ENCODE assay signal across 9 cellular contexts in the genomic region with DNA sequence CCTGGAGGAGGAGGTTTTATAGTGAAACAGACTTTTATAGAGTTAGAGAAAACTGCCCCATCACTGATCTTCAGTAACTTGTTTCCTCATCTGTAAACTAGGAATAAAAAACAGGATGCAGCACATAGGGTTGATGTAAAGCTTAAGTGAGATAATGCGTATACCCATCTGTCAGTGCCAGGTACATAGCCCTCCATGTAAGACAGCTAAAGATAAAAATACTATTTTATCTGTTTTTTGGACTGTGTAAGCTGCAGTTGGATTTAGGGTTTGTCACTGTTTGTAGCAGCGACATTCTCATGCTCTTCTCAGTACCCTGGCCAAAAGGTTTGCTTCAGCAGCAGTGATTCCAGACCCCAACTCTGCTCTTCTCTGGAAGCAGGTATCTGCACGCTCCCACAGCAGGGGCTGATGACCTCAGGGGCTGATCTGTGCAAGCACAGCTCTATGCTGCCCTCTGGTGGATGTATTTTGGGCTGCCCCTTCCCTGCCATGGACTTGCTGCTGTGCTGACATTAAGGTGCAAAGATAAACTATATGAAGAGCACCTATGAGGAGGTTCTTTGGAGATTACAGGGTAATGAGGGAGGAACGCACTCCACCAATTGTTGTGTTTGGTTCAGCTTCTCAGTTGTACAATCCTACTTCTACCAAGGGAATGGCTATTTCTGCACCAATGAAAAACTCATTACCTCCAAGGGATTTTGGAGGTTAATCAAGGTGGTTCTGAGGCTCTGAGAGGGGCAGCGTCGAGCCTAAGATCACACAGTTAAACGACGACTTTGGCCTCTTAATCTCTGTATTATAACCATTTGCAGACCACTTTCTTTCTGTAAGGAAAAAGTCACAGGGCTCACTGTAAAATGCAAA. TPM values are rescaled to one million over a fixed set of nuclear protein-coding genes. Genes with fewer than 3 reads are reported as not detected.
DNase-seq lines count a peak whose midpoint lies in the region; ATAC-seq, FAIRE-seq and TF ChIP-seq lines count a peak whose summit lies in the region.
"Had no signal": no experiment of that assay in that cellular context is flagged by ENCODE, and none has a peak within 500 bp of the region (broad histone marks: within the 10 kb centered on the region; RNA-seq: fewer than 3 reads in every experiment).

No MANE protein-coding gene starts in this region.

- H2BK12ac ChIP-seq in H9 (ENCODE audit: insufficient read length, low read depth, low read length) = no peak overlapping the region

- no peaks in the 10 kb centered on the region for H3K27me3 ChIP-seq in H9 (ENCODE audit: insufficient read depth, low read length)
- no peaks in the 10 kb centered on the region for H3K27me3 ChIP-seq in MM.1S (replicated peaks; ENCODE audit: insufficient read depth, low read length)

- H3K18ac ChIP-seq in H9 (ENCODE audit: insufficient read length, low read depth, low read length) = no peak overlapping the region

- H3K27me3 Mint-ChIP-seq in H9 (ENCODE audit: low read depth) = no peaks in the 10 kb centered on the region
- H3K27me3 Mint-ChIP-seq in activated naive CD4-positive, alpha-beta T cell treated with anti-CD3 and anti-CD28 coated beads, Interleukin-2, amount 10 ng/mL, durations not matched to agents 7 days and 5 days = no peaks in the 10 kb centered on the region

- no peak overlapping the region for H3K14ac ChIP-seq in H9 (ENCODE audit: insufficient read depth, low read length)

- no peak overlapping the region for H4K8ac ChIP-seq in H9 (replicated peaks; ENCODE audit: insufficient read length, low read depth, low read length)

- no peak overlapping the region for H4K91ac ChIP-seq in H9 (ENCODE audit: insufficient read length, low read depth, low read length)

- H3K79me2 ChIP-seq in H9 (ENCODE audit: insufficient read depth, low read length) (no peaks in the 10 kb centered on the region), MM.1S (ENCODE audit: low read length) (no peaks in the 10 kb centered on the region)

- intact Hi-C loops in Right ventricle myocardium inferior (cut with DNase I) = loop anchor here (2.0 to 10.0 kb wide), 6 partner anchors 120 to 903 kb away; no protein-coding TSS in a partner anchor
- intact Hi-C loops in posterior vena cava (cut with DNase I) = loop anchor here in 1 of 2 donors (5.0 to 10.0 kb wide), 3 partner anchors 420 to 903 kb away; partner anchors contain the start of gene NR3C1

- H2AK5ac ChIP-seq in H9 (ENCODE audit: insufficient read length, low read length) = no peak overlapping the region

- H2AFZ ChIP-seq in H9 (ENCODE audit: low read length) (no peak overlapping the region), MM.1S (ENCODE audit: low read length) (0 out of 2 replicates have a peak overlapping the region, but pooled peaks have one; percentile 9)

- H3K9me3 ChIP-seq in H9 (ENCODE audit: control insufficient read depth, low read depth, low read length) = no peaks in the 10 kb centered on the region
- no peaks in the 10 kb centered on the region for H3K9me3 ChIP-seq in MM.1S (replicated peaks; ENCODE audit: insufficient read depth, low read length)

- no peak overlapping the region for H3K4me3 ChIP-seq in MM.1S (ENCODE audit: low read length)

- no peaks in the 10 kb centered on the region for H3K36me3 ChIP-seq in MM.1S (replicated peaks; ENCODE audit: insufficient read depth, low read length)

- 0 out of 4 replicates have a peak, but pooled peaks cover 0 to 3% of the 10 kb centered on the region in 2 experiments for H3K4me1 Mint-ChIP-seq in H9
- peaks cover 21% of the 10 kb centered on the region for H3K4me1 Mint-ChIP-seq in activated naive CD4-positive, alpha-beta T cell treated with anti-CD3 and anti-CD28 coated beads, Interleukin-2, amount 10 ng/mL, durations not matched to agents 7 days and 5 days

- H2BK120ac ChIP-seq in H9 (ENCODE audit: low read depth, low read length, poor library complexity, severe bottlenecking) = no peak overlapping the region

- H3K56ac ChIP-seq in H9 (ENCODE audit: insufficient read length, low read depth, low read length) = no peak overlapping the region

- H3K9me3 Mint-ChIP-seq in H9 = no peaks in the 10 kb centered on the region
- no peaks in the 10 kb centered on the region for H3K9me3 Mint-ChIP-seq in activated naive CD4-positive, alpha-beta T cell treated with anti-CD3 and anti-CD28 coated beads, Interleukin-2, amount 10 ng/mL, durations not matched to agents 7 days and 5 days

- H3K4me1 ChIP-seq in H9 (ENCODE audit: insufficient read depth, low read length) (no peaks in the 10 kb centered on the region; the same call in 1 of the 2 replicates), MM.1S (ENCODE audit: low read length) (peaks cover 42% of the 10 kb centered on the region)

- TF ChIP-seq CTCF in H9 (conservative IDR thresholded peaks at IDR 0.05) (peak; percentile 97), MM.1S (IDR thresholded peaks at IDR 0.05; ENCODE audit: low read length) (peak; percentile 97)

- WGBS in H9 (ENCODE audit: extremely low coverage, insufficient read length, low lambda C conversion rate) = no CpG with 5 or more reads among the region's 8 CpGs

- no peaks in the 10 kb centered on the region for H3K36me3 Mint-ChIP-seq in H9 (ENCODE audit: insufficient read depth in 1 of 3, low read depth in 3 of 3)
- H3K36me3 Mint-ChIP-seq in activated naive CD4-positive, alpha-beta T cell treated with anti-CD3 and anti-CD28 coated beads, Interleukin-2, amount 10 ng/mL, durations not matched to agents 7 days and 5 days = no peaks in the 10 kb centered on the region

- peak; percentile 77 for FAIRE-seq in urothelium cell line (lab: Jason Lieb, UNC)

- H3K27ac ChIP-seq in H9 (ENCODE audit: insufficient read length, low read depth, low read length) (no peak overlapping the region), MM.1S (ENCODE audit: low read length) (no peak overlapping the region)

- no peak overlapping the region for H3K27ac Mint-ChIP-seq in H9
- no peak overlapping the region for H3K27ac Mint-ChIP-seq in activated naive CD4-positive, alpha-beta T cell treated with anti-CD3 and anti-CD28 coated beads, Interleukin-2, amount 10 ng/mL, durations not matched to agents 7 days and 5 days

- CTCF ChIA-PET in activated naive CD4-positive, alpha-beta T cell treated with anti-CD3 and anti-CD28 coated beads, Interleukin-2, amount 10 ng/mL, durations not matched to agents 7 days and 5 days (lab: Charles Lee) = interaction anchor here (0.6 to 3.8 kb wide), 28 partner anchors 9 to 934 kb away, joined by 3 to 30 read pairs (median 3); partner anchors contain the start of gene NR3C1

- peak; percentile 93 for ATAC-seq in Right ventricle myocardium inferior

- no peak overlapping the region for H3K4me3 Mint-ChIP-seq in H9
- H3K4me3 Mint-ChIP-seq in activated naive CD4-positive, alpha-beta T cell treated with anti-CD3 and anti-CD28 coated beads, Interleukin-2, amount 10 ng/mL, durations not matched to agents 7 days and 5 days = no peak overlapping the region

- no peak overlapping the region for H3K23ac ChIP-seq in H9 (ENCODE audit: insufficient read length, low read depth, low read length)

- peak; percentile 46 for DNase-seq in GM04504 (ENCODE audit: low read depth)
- peak; percentile 87 for DNase-seq in H9
- DNase-seq in MM.1S = peak; percentile 84
- peak; percentile 79 for DNase-seq in SK-N-DZ (ENCODE audit: low spot score)
- peak; percentile 87 for DNase-seq in activated naive CD4-positive, alpha-beta T cell treated with anti-CD3 and anti-CD28 coated beads, Interleukin-2, amount 10 ng/mL, durations not matched to agents 7 days and 5 days
- DNase-seq in Right ventricle myocardium inferior (ENCODE audit: missing footprints) = peak; percentile 76
- DNase-seq in posterior vena cava (ENCODE audit: low spot score) = peak; percentile 91
- peak; percentile 85 for DNase-seq in urothelium cell line (ENCODE audit: low spot score)

- H4K20me1 ChIP-seq in H9 (ENCODE audit: control insufficient read depth, insufficient read depth, insufficient read length) = no peaks in the 10 kb centered on the region
- H4K20me1 ChIP-seq in MM.1S (ENCODE audit: insufficient read depth, low read length) = no peaks in the 10 kb centered on the region

- no peaks in the 10 kb centered on the region for H3K79me1 ChIP-seq in H9 (ENCODE audit: insufficient read depth, low read depth, low read length, poor library complexity, severe bottlenecking)

- no peak overlapping the region for H2BK5ac ChIP-seq in H9 (ENCODE audit: insufficient read length, low read length)

- H3K23me2 ChIP-seq in H9 (ENCODE audit: insufficient read length, low read depth, low read length, poor library complexity, severe bottlenecking) = no peaks in the 10 kb centered on the region

- peaks cover 30% of the 10 kb centered on the region for H3F3A ChIP-seq in MM.1S (ENCODE audit: insufficient read depth, low read length)

- H3K4ac ChIP-seq in H9 (ENCODE audit: low read depth, low read length) = no peak overlapping the region

- H4K5ac ChIP-seq in H9 (ENCODE audit: insufficient read length, low read depth, low read length) = no peak overlapping the region

- H3K4me2 ChIP-seq in H9 (ENCODE audit: insufficient read depth, insufficient read length, low read length) (no peak overlapping the region), MM.1S (ENCODE audit: low read depth, low read length) (peak overlapping the region; percentile 35; the same call in 1 of the 2 replicates)

- no peak overlapping the region for H2BK15ac ChIP-seq in H9 (ENCODE audit: low read depth, low read length)

- no peaks in the 10 kb centered on the region for H3K9me2 ChIP-seq in MM.1S (replicated peaks; ENCODE audit: insufficient read depth, low read length)

- H3T11ph ChIP-seq in H9 (ENCODE audit: low read length) = no peak overlapping the region

- no peak overlapping the region for H2BK20ac ChIP-seq in H9 (ENCODE audit: low read depth, low read length, poor library complexity, severe bottlenecking)

- H3K9ac ChIP-seq in H9 (ENCODE audit: extremely low read depth, insufficient read length, low read length) = no peak overlapping the region
- no peak overlapping the region for H3K9ac ChIP-seq in MM.1S (ENCODE audit: low read length)

RNA-seq across cellular contexts. Expression of gene HMHB1, which starts 13.1 kb away (rescaled TPM):
- total RNA-seq in H9 (2021) = not detected in 2 replicates
- not detected in 2 replicates for polyA plus RNA-seq in SK-N-DZ (2014; cell fraction: cytosol; rRNA removed)
- not detected in 2 replicates for polyA plus RNA-seq in SK-N-DZ (2014; cell fraction: nucleus; rRNA removed)
- total RNA-seq in Right ventricle myocardium inferior = not detected
- not detected for total RNA-seq in posterior vena cava
- total RNA-seq: skeletal muscle tissue had no signal
